ENCODE assay signal across 8 cellular contexts in genomic region chr5:150671509-150672236, GRCh38. TPM values are rescaled to one million over a fixed set of nuclear protein-coding genes. Genes with fewer than 3 reads are reported as not detected.
DNase-seq lines count a peak whose midpoint lies in the region; ATAC-seq and TF ChIP-seq lines count a peak whose summit lies in the region.

No MANE protein-coding gene starts in this region.

- H3K4me3 ChIP-seq in DOHH2 (ENCODE audit: low read length): no peak overlapping the region
- peak overlapping the region; percentile 45 for H3K4me3 ChIP-seq in fibroblast of mammary gland (ENCODE audit: control insufficient read depth, low read depth, low read length)
- peak overlapping the region; percentile 69 for H3K4me3 ChIP-seq in osteoblast (ENCODE audit: insufficient read depth, low read length)

- no peaks in the 10 kb centered on the region for H4K20me1 ChIP-seq in DOHH2 (ENCODE audit: control insufficient read depth, insufficient read depth, low read depth, low read length)
- no peaks in the 10 kb centered on the region for H4K20me1 ChIP-seq in osteoblast (ENCODE audit: insufficient read depth, low read length)

- no peaks in the 10 kb centered on the region for H3K9me2 ChIP-seq in DOHH2 (replicated peaks; ENCODE audit: control insufficient read depth, low read length)

- H3K27ac ChIP-seq in DOHH2 (ENCODE audit: low read depth, low read length): no peak overlapping the region
- no peak overlapping the region for H3K27ac ChIP-seq in osteoblast (ENCODE audit: low read depth, low read length)

- no peaks in the 10 kb centered on the region for H3K9me3 ChIP-seq in DOHH2 (ENCODE audit: control insufficient read depth, insufficient read depth, low read length)
- no peaks in the 10 kb centered on the region for H3K9me3 ChIP-seq in osteoblast (ENCODE audit: low read depth, low read length)

- H3K36me3 ChIP-seq in DOHH2 (ENCODE audit: control insufficient read depth, low read length): no peaks in the 10 kb centered on the region
- H3K36me3 ChIP-seq in osteoblast (ENCODE audit: insufficient read depth, low read length): no peaks in the 10 kb centered on the region

- no peaks in the 10 kb centered on the region for H3K79me2 ChIP-seq in DOHH2 (ENCODE audit: control insufficient read depth, low read length)
- no peaks in the 10 kb centered on the region for H3K79me2 ChIP-seq in osteoblast (ENCODE audit: insufficient read depth, low read length)

- H3K4me2 ChIP-seq in DOHH2 (ENCODE audit: low read length) (peak overlapping the region; percentile 16; the same call in 1 of the 2 replicates), osteoblast (ENCODE audit: insufficient read depth, low read length) (peak overlapping the region; percentile 88)

- peak; percentile 46 for DNase-seq in NCI-H69 (lab: John Stamatoyannopoulos, UW)
- DNase-seq in fibroblast of mammary gland (ENCODE audit: low read depth): no peak
- DNase-seq in osteoblast (ENCODE audit: insufficient read length, low spot score, missing footprints): peak; percentile 57
- DNase-seq in NCI-H446 (lab: John Stamatoyannopoulos, UW): no peak
- DNase-seq in HuH-7 (ENCODE audit: low spot score): no peak

- H3K27me3 ChIP-seq in DOHH2 (ENCODE audit: control insufficient read depth, low read length) (peaks cover 44% of the 10 kb centered on the region), osteoblast (ENCODE audit: insufficient read depth, low read length) (peaks cover 6% of the 10 kb centered on the region)

- TF ChIP-seq CTCF in DOHH2 (IDR thresholded peaks at IDR 0.05; ENCODE audit: low read depth, low read length, poor library complexity, severe bottlenecking) (no peak), fibroblast of mammary gland (conservative IDR thresholded peaks at IDR 0.05; ENCODE audit: control insufficient read depth, insufficient read depth, low read depth, low read length) (no peak), osteoblast (IDR thresholded peaks at IDR 0.05; ENCODE audit: extremely low read depth, low read depth, low read length) (no peak)

- ATAC-seq in GM18517 (IDR thresholded peaks at IDR 0.05; ENCODE audit: unreplicated experiment) (no peak), GM18907 (IDR thresholded peaks at IDR 0.05; ENCODE audit: unreplicated experiment) (no peak)

- H2AFZ ChIP-seq in osteoblast (ENCODE audit: low read length): peak overlapping the region; percentile 76

- H3F3A ChIP-seq in DOHH2 (ENCODE audit: control insufficient read depth, insufficient read depth): no peaks in the 10 kb centered on the region

- H3K4me1 ChIP-seq in DOHH2 (ENCODE audit: control insufficient read depth, low read length) (no peaks in the 10 kb centered on the region), osteoblast (ENCODE audit: insufficient read depth, low read length) (peaks cover 27% of the 10 kb centered on the region)

RNA-seq across cellular contexts. Expression of gene MYOZ3, which starts 10.6 kb away (rescaled TPM):
- total RNA-seq in osteoblast: under 0.01 TPM in 1 of 2 replicates, not detected in the other

RNA-seq across cellular contexts. Expression of gene RBM22, which starts 29.2 kb away (rescaled TPM):
- total RNA-seq in osteoblast: 27.1 and 29.2 TPM in 2 replicates

RNA-seq across cellular contexts. Expression of gene SYNPO, which starts 31.2 kb away (rescaled TPM):
- total RNA-seq in osteoblast: 2.7 and 4.0 TPM in 2 replicates

Comparison
In these comparisons a context has a peak if more than half of its experiments do, and no peak if none do; other contexts are left out.
1. DNase-seq: peak in NCI-H69 (single experiment) and osteoblast (single experiment); none in fibroblast of mammary gland (single experiment), NCI-H446 (0 of 2) and HuH-7 (single experiment).